1 cellular context compared by ENCODE assay signal in genomic region chr20:38434310-38434741, GRCh38.
TF ChIP-seq lines count a peak whose summit lies in the region.

No MANE protein-coding gene starts in this region.

TF ChIP-seq in endothelial cell of umbilical vein, 7 proteins besides CTCF, POLR2A, EP300 and RAD21:
- TF ChIP-seq POLR2AphosphoS5 (IDR thresholded peaks at IDR 0.05; ENCODE audit: insufficient read depth, low read depth, low read length), result peak; percentile 15
- TF ChIP-seq MYC (IDR thresholded peaks at IDR 0.05; ENCODE audit: low read depth, low read length), result no peak
